ENCODE assay signal across 1 cellular context in genomic region chr22:42294034-42294985, GRCh38.
TF ChIP-seq lines count a peak whose summit lies in the region.

No MANE protein-coding gene starts in this region.

TF ChIP-seq in K562, 482 proteins besides CTCF, POLR2A, EP300 and RAD21 (continues in another document):
- TF ChIP-seq FOXP4 (CRISPR knock-in tag; IDR thresholded peaks at IDR 0.05; ENCODE audit: borderline replicate concordance): 0 out of 2 replicates have a peak, but pooled peaks have one; percentile 46
- TF ChIP-seq CBX3 (IDR thresholded peaks at IDR 0.05; ENCODE audit: borderline replicate concordance in 1 of 2, low read length in 2 of 2): no peak
- TF ChIP-seq E2F6 (IDR thresholded peaks at IDR 0.05; ENCODE audit: borderline replicate concordance in 1 of 2, extremely low read depth in 1 of 2, insufficient read depth in 1 of 2, insufficient read length in 1 of 2, low read depth in 1 of 2, low read length in 1 of 2, poor library complexity in 1 of 2, severe bottlenecking in 1 of 2): no peak
- peak; percentile 33 for TF ChIP-seq VEZF1 (CRISPR knock-in tag; IDR thresholded peaks at IDR 0.05)
- no peak for TF ChIP-seq CAMTA2 (CRISPR knock-in tag; conservative IDR thresholded peaks at IDR 0.05)
- no peak for TF ChIP-seq HMG20A (CRISPR knock-in tag; conservative IDR thresholded peaks at IDR 0.05)
- no peak for TF ChIP-seq RFX7 (CRISPR knock-in tag; IDR thresholded peaks at IDR 0.05)
- TF ChIP-seq NFE2 (IDR thresholded peaks at IDR 0.05; ENCODE audit: low read depth): no peak
- TF ChIP-seq DLX4 (CRISPR knock-in tag; IDR thresholded peaks at IDR 0.05): no peak
- TF ChIP-seq GABPB1 (CRISPR knock-in tag; IDR thresholded peaks at IDR 0.05): 0 out of 2 replicates have a peak, but pooled peaks have one; percentile 40
- no peak for TF ChIP-seq RBBP5 (IDR thresholded peaks at IDR 0.05; ENCODE audit: borderline replicate concordance, insufficient read depth, low read length, poor library complexity, severe bottlenecking)
- no peak for TF ChIP-seq XRCC4 (IDR thresholded peaks at IDR 0.05; ENCODE audit: extremely low read depth, insufficient read depth, insufficient read length)
- peak; percentile 88 for TF ChIP-seq MIER1 (IDR thresholded peaks at IDR 0.05; ENCODE audit: low read depth)
- TF ChIP-seq MAX (CRISPR knock-in tag; IDR thresholded peaks at IDR 0.05): no peak
- peak; percentile 51; the same call in 1 of the 2 replicates for TF ChIP-seq ZNF766 (CRISPR knock-in tag; conservative IDR thresholded peaks at IDR 0.05)
- TF ChIP-seq ZBTB1 (CRISPR knock-in tag; IDR thresholded peaks at IDR 0.05; ENCODE audit: borderline replicate concordance, low read depth): 0 out of 2 replicates have a peak, but pooled peaks have one; percentile 31
- no peak for TF ChIP-seq FOXA1 (IDR thresholded peaks at IDR 0.05; ENCODE audit: borderline replicate concordance)
- no peak for TF ChIP-seq ZNF444 (CRISPR knock-in tag; IDR thresholded peaks at IDR 0.05)
- 0 out of 2 replicates have a peak, but pooled peaks have one; percentile 42 for TF ChIP-seq ARID4B (CRISPR knock-in tag; IDR thresholded peaks at IDR 0.05)
- TF ChIP-seq ZBTB34 (CRISPR knock-in tag; IDR thresholded peaks at IDR 0.05): no peak
- TF ChIP-seq TFAP4 (CRISPR knock-in tag; IDR thresholded peaks at IDR 0.05; ENCODE audit: borderline replicate concordance): peak; percentile 57; the same call in 1 of the 2 replicates
- TF ChIP-seq EHMT2 (IDR thresholded peaks at IDR 0.05): peak; percentile 94
- TF ChIP-seq GATAD2A (IDR thresholded peaks at IDR 0.05): no peak
- peak; percentile 83; the same call in 1 of the 2 replicates for TF ChIP-seq ZNF511 (CRISPR knock-in tag; IDR thresholded peaks at IDR 0.05)
- 0 out of 2 replicates have a peak, but pooled peaks have one; percentile 19 for TF ChIP-seq CREM (IDR thresholded peaks at IDR 0.05; ENCODE audit: low read depth)
- TF ChIP-seq SP1 (CRISPR knock-in tag; IDR thresholded peaks at IDR 0.05): 0 out of 2 replicates have a peak, but pooled peaks have one; percentile 23
- TF ChIP-seq MAZ (CRISPR knock-in tag; conservative IDR thresholded peaks at IDR 0.05 in 1 of 2, IDR thresholded peaks at IDR 0.05 in 1 of 2): peak in 1 of 2 experiments; percentile 67; a peak in 1 of 4 replicates
- peak in 1 of 2 experiments; percentile 63 for TF ChIP-seq AFF1 (IDR thresholded peaks at IDR 0.05; ENCODE audit: low read depth in 1 of 2, partially characterized antibody in 2 of 2)
- peak; percentile 87; the same call in 1 of the 2 replicates for TF ChIP-seq PRMT5 (CRISPR knock-in tag; IDR thresholded peaks at IDR 0.05)
- peak; percentile 76; the same call in 1 of the 2 replicates for TF ChIP-seq ZNF263 (CRISPR knock-in tag; IDR thresholded peaks at IDR 0.05; ENCODE audit: borderline replicate concordance)
- peak; percentile 96 for TF ChIP-seq REST (CRISPR knock-in tag; IDR thresholded peaks at IDR 0.05; ENCODE audit: low read depth)
- TF ChIP-seq CTBP1 (IDR thresholded peaks at IDR 0.05; ENCODE audit: borderline replicate concordance): peak; percentile 49; the same call in 1 of the 2 replicates
- TF ChIP-seq SRF (CRISPR knock-in tag; IDR thresholded peaks at IDR 0.05): 0 out of 4 replicates have a peak, but pooled peaks of 1 of the 2 experiments have one; percentile 20
